In the genomic region with DNA sequence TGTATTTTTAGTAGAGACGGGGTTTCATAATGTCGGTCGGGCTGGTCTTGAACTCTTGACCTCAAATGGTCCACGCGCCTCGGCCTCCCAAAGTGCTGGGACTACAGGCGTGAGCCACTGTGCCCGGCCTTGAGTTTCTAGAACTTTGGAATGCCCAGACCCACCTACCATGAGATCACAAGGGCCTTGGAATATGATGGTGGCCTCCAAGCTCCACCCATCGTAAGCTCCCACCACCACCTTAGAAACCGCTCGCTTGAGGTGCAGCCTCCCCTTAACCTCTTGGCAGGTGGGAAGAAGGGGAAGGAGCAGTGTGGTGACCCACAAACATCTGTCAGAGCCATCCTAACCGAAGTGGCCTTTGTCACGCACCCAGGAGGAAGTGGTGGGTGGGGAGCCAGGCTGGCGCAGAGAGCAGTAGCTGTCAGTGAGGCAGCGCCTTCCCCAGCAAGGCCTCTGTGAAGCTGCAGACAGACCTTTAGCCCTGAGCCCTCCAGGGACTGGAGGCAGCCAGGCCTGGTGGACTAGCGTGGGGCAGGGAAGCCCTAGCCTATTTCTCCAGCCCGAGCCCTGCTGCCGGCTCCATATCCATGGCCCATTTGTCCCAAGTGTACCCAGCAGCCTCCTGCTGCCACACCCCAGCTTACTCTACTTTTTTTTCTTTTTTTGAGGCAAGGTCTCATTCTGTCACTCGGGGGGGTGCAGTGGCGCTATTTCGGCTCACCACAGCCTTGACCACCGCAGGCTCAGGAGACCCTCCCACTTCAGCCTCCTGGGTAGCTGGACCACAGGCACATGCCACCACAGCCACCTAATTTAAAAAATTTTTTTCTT, we compare ENCODE assay signal across 1 cellular context.
TF ChIP-seq lines count a peak whose summit lies in the region.

No MANE protein-coding gene starts in this region.

TF ChIP-seq in GM12878, 131 proteins besides CTCF, POLR2A, EP300 and RAD21 (continued from another document and continues in another):
- TF ChIP-seq, protein P1, sequence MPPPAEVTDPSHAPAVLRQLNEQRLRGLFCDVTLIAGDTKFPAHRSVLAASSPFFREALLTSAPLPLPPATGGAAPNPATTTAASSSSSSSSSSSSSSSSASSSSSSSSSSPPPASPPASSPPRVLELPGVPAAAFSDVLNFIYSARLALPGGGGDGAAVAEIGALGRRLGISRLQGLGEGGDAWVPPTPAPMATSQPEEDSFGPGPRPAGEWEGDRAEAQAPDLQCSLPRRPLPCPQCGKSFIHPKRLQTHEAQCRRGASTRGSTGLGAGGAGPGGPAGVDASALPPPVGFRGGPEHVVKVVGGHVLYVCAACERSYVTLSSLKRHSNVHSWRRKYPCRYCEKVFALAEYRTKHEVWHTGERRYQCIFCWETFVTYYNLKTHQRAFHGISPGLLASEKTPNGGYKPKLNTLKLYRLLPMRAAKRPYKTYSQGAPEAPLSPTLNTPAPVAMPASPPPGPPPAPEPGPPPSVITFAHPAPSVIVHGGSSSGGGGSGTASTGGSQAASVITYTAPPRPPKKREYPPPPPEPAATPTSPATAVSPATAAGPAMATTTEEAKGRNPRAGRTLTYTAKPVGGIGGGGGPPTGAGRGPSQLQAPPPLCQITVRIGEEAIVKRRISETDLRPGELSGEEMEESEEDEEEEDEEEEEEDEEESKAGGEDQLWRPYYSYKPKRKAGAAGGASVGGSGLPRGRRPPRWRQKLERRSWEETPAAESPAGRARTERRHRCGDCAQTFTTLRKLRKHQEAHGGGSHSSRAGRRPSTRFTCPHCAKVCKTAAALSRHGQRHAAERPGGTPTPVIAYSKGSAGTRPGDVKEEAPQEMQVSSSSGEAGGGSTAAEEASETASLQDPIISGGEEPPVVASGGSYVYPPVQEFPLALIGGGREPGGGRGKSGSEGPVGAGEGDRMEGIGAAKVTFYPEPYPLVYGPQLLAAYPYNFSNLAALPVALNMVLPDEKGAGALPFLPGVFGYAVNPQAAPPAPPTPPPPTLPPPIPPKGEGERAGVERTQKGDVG (CRISPR knock-in tag; IDR thresholded peaks at IDR 0.05) = no peak
- peak; percentile 87 for TF ChIP-seq MEF2A (IDR thresholded peaks at IDR 0.05; ENCODE audit: insufficient read depth, low read depth, low read length)
- TF ChIP-seq ZNF217 (IDR thresholded peaks at IDR 0.05) = peak; percentile 66; the same call in 1 of the 2 replicates
- no peak for TF ChIP-seq SRF (IDR thresholded peaks at IDR 0.05; ENCODE audit: low read depth in 2 of 2, low read length in 2 of 2)
- TF ChIP-seq LARP7 (IDR thresholded peaks at IDR 0.05) = peak; percentile 80
- TF ChIP-seq ZSCAN29 (IDR thresholded peaks at IDR 0.05) = no peak
- peak; percentile 12; the same call in 1 of the 2 replicates for TF ChIP-seq JUNB (IDR thresholded peaks at IDR 0.05)
- TF ChIP-seq, protein P2, sequence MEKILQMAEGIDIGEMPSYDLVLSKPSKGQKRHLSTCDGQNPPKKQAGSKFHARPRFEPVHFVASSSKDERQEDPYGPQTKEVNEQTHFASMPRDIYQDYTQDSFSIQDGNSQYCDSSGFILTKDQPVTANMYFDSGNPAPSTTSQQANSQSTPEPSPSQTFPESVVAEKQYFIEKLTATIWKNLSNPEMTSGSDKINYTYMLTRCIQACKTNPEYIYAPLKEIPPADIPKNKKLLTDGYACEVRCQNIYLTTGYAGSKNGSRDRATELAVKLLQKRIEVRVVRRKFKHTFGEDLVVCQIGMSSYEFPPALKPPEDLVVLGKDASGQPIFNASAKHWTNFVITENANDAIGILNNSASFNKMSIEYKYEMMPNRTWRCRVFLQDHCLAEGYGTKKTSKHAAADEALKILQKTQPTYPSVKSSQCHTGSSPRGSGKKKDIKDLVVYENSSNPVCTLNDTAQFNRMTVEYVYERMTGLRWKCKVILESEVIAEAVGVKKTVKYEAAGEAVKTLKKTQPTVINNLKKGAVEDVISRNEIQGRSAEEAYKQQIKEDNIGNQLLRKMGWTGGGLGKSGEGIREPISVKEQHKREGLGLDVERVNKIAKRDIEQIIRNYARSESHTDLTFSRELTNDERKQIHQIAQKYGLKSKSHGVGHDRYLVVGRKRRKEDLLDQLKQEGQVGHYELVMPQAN (conservative IDR thresholded peaks at IDR 0.05) = no peak; the same call in 1 of the 2 replicates
- TF ChIP-seq ZNF274 (IDR thresholded peaks at IDR 0.05; ENCODE audit: insufficient read depth, insufficient read length) = no peak
- TF ChIP-seq RCOR1 (conservative IDR thresholded peaks at IDR 0.05; ENCODE audit: low read depth, low read length) = peak; percentile 81; the same call in 1 of the 2 replicates
- peak; percentile 12 for TF ChIP-seq SMARCA5 (IDR thresholded peaks at IDR 0.05)
- no peak for TF ChIP-seq RFX5 (IDR thresholded peaks at IDR 0.05; ENCODE audit: low read depth, low read length)
- TF ChIP-seq POU2F2 (IDR thresholded peaks at IDR 0.05; ENCODE audit: borderline replicate concordance, low read depth, low read length) = peak; percentile 98
- TF ChIP-seq GATAD2B (conservative IDR thresholded peaks at IDR 0.05; ENCODE audit: low read depth) = peak; percentile 97
- TF ChIP-seq MYB (IDR thresholded peaks at IDR 0.05; ENCODE audit: borderline replicate concordance, low read depth, low read length) = peak; percentile 97
- no peak for TF ChIP-seq PAX8 (IDR thresholded peaks at IDR 0.05)
- TF ChIP-seq CREB1 (IDR thresholded peaks at IDR 0.05; ENCODE audit: low read depth) = peak; percentile 71; the same call in 1 of the 2 replicates
- no peak for TF ChIP-seq RB1 (IDR thresholded peaks at IDR 0.05; ENCODE audit: borderline replicate concordance)
- no peak for TF ChIP-seq SREBF1 (IDR thresholded peaks at IDR 0.05; ENCODE audit: low read length)
- TF ChIP-seq, protein P3, sequence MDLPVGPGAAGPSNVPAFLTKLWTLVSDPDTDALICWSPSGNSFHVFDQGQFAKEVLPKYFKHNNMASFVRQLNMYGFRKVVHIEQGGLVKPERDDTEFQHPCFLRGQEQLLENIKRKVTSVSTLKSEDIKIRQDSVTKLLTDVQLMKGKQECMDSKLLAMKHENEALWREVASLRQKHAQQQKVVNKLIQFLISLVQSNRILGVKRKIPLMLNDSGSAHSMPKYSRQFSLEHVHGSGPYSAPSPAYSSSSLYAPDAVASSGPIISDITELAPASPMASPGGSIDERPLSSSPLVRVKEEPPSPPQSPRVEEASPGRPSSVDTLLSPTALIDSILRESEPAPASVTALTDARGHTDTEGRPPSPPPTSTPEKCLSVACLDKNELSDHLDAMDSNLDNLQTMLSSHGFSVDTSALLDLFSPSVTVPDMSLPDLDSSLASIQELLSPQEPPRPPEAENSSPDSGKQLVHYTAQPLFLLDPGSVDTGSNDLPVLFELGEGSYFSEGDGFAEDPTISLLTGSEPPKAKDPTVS (IDR thresholded peaks at IDR 0.05; ENCODE audit: low read depth, low read length) = no peak
- TF ChIP-seq ESRRA (IDR thresholded peaks at IDR 0.05; ENCODE audit: low read length) = no peak
- TF ChIP-seq HCFC1 (IDR thresholded peaks at IDR 0.05; ENCODE audit: low read length) = no peak
- TF ChIP-seq SMAD1 (IDR thresholded peaks at IDR 0.05; ENCODE audit: low read depth, partially characterized antibody) = peak; percentile 15
- TF ChIP-seq STAT1 (conservative IDR thresholded peaks at IDR 0.05) = 0 out of 2 replicates have a peak, but pooled peaks have one; percentile 27
- no peak for TF ChIP-seq ZNF207 (IDR thresholded peaks at IDR 0.05; ENCODE audit: borderline replicate concordance)
- TF ChIP-seq ZNF622 (IDR thresholded peaks at IDR 0.05) = no peak
- no peak for TF ChIP-seq NFXL1 (IDR thresholded peaks at IDR 0.05; ENCODE audit: borderline replicate concordance)
- TF ChIP-seq FOS (IDR thresholded peaks at IDR 0.05; ENCODE audit: borderline replicate concordance, extremely low read depth, insufficient read length) = no peak
- TF ChIP-seq, protein P4, sequence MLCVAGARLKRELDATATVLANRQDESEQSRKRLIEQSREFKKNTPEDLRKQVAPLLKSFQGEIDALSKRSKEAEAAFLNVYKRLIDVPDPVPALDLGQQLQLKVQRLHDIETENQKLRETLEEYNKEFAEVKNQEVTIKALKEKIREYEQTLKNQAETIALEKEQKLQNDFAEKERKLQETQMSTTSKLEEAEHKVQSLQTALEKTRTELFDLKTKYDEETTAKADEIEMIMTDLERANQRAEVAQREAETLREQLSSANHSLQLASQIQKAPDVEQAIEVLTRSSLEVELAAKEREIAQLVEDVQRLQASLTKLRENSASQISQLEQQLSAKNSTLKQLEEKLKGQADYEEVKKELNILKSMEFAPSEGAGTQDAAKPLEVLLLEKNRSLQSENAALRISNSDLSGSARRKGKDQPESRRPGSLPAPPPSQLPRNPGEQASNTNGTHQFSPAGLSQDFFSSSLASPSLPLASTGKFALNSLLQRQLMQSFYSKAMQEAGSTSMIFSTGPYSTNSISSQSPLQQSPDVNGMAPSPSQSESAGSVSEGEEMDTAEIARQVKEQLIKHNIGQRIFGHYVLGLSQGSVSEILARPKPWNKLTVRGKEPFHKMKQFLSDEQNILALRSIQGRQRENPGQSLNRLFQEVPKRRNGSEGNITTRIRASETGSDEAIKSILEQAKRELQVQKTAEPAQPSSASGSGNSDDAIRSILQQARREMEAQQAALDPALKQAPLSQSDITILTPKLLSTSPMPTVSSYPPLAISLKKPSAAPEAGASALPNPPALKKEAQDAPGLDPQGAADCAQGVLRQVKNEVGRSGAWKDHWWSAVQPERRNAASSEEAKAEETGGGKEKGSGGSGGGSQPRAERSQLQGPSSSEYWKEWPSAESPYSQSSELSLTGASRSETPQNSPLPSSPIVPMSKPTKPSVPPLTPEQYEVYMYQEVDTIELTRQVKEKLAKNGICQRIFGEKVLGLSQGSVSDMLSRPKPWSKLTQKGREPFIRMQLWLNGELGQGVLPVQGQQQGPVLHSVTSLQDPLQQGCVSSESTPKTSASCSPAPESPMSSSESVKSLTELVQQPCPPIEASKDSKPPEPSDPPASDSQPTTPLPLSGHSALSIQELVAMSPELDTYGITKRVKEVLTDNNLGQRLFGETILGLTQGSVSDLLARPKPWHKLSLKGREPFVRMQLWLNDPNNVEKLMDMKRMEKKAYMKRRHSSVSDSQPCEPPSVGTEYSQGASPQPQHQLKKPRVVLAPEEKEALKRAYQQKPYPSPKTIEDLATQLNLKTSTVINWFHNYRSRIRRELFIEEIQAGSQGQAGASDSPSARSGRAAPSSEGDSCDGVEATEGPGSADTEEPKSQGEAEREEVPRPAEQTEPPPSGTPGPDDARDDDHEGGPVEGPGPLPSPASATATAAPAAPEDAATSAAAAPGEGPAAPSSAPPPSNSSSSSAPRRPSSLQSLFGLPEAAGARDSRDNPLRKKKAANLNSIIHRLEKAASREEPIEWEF (IDR thresholded peaks at IDR 0.05; ENCODE audit: insufficient replicate concordance, low read depth, low read length) = peak; percentile 60
- TF ChIP-seq, protein P5, sequence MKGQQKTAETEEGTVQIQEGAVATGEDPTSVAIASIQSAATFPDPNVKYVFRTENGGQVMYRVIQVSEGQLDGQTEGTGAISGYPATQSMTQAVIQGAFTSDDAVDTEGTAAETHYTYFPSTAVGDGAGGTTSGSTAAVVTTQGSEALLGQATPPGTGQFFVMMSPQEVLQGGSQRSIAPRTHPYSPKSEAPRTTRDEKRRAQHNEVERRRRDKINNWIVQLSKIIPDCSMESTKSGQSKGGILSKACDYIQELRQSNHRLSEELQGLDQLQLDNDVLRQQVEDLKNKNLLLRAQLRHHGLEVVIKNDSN (IDR thresholded peaks at IDR 0.05; ENCODE audit: borderline replicate concordance, extremely low read length, insufficient read depth, low read depth, low read length) = no peak
- TF ChIP-seq, protein P6, sequence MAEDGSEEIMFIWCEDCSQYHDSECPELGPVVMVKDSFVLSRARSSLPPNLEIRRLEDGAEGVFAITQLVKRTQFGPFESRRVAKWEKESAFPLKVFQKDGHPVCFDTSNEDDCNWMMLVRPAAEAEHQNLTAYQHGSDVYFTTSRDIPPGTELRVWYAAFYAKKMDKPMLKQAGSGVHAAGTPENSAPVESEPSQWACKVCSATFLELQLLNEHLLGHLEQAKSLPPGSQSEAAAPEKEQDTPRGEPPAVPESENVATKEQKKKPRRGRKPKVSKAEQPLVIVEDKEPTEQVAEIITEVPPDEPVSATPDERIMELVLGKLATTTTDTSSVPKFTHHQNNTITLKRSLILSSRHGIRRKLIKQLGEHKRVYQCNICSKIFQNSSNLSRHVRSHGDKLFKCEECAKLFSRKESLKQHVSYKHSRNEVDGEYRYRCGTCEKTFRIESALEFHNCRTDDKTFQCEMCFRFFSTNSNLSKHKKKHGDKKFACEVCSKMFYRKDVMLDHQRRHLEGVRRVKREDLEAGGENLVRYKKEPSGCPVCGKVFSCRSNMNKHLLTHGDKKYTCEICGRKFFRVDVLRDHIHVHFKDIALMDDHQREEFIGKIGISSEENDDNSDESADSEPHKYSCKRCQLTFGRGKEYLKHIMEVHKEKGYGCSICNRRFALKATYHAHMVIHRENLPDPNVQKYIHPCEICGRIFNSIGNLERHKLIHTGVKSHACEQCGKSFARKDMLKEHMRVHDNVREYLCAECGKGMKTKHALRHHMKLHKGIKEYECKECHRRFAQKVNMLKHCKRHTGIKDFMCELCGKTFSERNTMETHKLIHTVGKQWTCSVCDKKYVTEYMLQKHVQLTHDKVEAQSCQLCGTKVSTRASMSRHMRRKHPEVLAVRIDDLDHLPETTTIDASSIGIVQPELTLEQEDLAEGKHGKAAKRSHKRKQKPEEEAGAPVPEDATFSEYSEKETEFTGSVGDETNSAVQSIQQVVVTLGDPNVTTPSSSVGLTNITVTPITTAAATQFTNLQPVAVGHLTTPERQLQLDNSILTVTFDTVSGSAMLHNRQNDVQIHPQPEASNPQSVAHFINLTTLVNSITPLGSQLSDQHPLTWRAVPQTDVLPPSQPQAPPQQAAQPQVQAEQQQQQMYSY (CRISPR knock-in tag; IDR thresholded peaks at IDR 0.05) = no peak
- no peak; the same call in 1 of the 2 replicates for TF ChIP-seq TCF7 (IDR thresholded peaks at IDR 0.05; ENCODE audit: borderline replicate concordance)
- TF ChIP-seq, protein P7, sequence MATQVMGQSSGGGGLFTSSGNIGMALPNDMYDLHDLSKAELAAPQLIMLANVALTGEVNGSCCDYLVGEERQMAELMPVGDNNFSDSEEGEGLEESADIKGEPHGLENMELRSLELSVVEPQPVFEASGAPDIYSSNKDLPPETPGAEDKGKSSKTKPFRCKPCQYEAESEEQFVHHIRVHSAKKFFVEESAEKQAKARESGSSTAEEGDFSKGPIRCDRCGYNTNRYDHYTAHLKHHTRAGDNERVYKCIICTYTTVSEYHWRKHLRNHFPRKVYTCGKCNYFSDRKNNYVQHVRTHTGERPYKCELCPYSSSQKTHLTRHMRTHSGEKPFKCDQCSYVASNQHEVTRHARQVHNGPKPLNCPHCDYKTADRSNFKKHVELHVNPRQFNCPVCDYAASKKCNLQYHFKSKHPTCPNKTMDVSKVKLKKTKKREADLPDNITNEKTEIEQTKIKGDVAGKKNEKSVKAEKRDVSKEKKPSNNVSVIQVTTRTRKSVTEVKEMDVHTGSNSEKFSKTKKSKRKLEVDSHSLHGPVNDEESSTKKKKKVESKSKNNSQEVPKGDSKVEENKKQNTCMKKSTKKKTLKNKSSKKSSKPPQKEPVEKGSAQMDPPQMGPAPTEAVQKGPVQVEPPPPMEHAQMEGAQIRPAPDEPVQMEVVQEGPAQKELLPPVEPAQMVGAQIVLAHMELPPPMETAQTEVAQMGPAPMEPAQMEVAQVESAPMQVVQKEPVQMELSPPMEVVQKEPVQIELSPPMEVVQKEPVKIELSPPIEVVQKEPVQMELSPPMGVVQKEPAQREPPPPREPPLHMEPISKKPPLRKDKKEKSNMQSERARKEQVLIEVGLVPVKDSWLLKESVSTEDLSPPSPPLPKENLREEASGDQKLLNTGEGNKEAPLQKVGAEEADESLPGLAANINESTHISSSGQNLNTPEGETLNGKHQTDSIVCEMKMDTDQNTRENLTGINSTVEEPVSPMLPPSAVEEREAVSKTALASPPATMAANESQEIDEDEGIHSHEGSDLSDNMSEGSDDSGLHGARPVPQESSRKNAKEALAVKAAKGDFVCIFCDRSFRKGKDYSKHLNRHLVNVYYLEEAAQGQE (IDR thresholded peaks at IDR 0.05; ENCODE audit: low read depth, low read length) = peak; percentile 27; the same call in 1 of the 2 replicates
- TF ChIP-seq IKZF2 (IDR thresholded peaks at IDR 0.05) = peak; percentile 100
- peak; percentile 34; the same call in 1 of the 2 replicates for TF ChIP-seq TARDBP (IDR thresholded peaks at IDR 0.05; ENCODE audit: borderline replicate concordance)
- no peak; the same call in 1 of the 2 replicates for TF ChIP-seq SMC3 (IDR thresholded peaks at IDR 0.05; ENCODE audit: borderline replicate concordance, low read length)
